ENCODE assay signal across 8 cellular contexts in the genomic region with DNA sequence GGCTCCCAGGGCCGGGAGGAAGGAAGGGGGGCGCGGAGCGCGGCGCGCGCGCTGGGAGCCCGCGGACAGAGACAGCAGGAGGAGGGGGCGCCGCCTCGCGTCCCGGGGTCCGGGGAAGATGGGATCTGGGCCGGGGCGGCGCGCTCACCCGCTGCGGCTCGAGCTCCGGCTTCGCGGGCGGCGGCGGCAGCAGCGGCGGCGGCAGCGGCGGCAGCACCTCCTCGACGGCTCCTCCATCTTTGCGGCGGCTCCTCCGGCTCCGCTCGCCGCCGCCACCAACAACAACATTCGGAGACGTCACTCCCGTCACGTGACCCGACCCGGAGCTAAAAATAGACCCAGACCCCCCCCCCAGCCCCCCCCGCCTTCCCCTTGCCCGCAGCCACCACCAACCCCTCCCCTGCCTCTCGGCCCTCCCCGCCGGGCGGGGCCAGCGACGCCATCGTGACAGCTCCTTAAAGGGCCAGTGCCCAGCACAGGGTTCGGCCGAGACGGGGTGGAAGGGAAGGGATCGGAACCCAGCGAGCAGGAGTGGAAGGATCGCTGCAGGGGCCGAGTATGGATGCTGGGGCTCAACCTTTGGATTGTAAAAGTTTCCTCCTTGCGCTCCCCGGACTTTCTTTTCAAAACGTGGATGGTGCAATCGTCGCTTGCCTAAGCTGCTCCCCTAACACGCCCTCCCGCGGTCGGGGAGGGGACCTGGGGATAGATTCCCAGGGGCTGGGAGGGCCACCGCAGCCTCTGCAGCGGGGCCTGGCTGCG. TPM values are rescaled to one million over a fixed set of nuclear protein-coding genes. Genes with fewer than 3 reads are reported as not detected.
A peak's percentile ranks its signal among the peaks of the same experiment; 100 is the strongest.
DNase-seq lines count a peak whose midpoint lies in the region; ATAC-seq and TF ChIP-seq lines count a peak whose summit lies in the region.

A gene (minus strand): TSS at position 286 of the 762 bp plus-strand sequence. CDS start 6,126 bp downstream, outside the sequence.

- H3K27ac Mint-ChIP-seq in nephron = peak within 1 kb of the TSS; percentile 90 to 97 (median 94)

- H3K4me3 ChIP-seq in H7 (ENCODE audit: insufficient read depth, low read depth, low read length) (peak within 1 kb of the TSS; percentile 75), Loucy (ENCODE audit: low read length, poor library complexity, severe bottlenecking) (peak within 1 kb of the TSS; percentile 79), fibroblast of pulmonary artery (replicated peaks; ENCODE audit: low read depth, low read length) (peak within 1 kb of the TSS; percentile 89)

- H3F3A ChIP-seq in Loucy (ENCODE audit: low read depth) = no peaks in the 10 kb centered on the region

- peak within 1 kb of the TSS; percentile 92 for H3K9ac ChIP-seq in ES-I3 (ENCODE audit: low read depth, low read length)
- peak within 1 kb of the TSS; percentile 79 for H3K9ac ChIP-seq in Loucy (ENCODE audit: low read depth, low read length, poor library complexity, severe bottlenecking)

- no peaks in the 10 kb centered on the region for H3K9me2 ChIP-seq in Loucy (replicated peaks; ENCODE audit: low read depth, low read length)

- H3K79me2 ChIP-seq in Loucy (ENCODE audit: insufficient read depth, low read length) = peaks cover 47% of the 10 kb centered on the region

- peaks cover 1% of the 10 kb centered on the region for H3K36me3 Mint-ChIP-seq in nephron (ENCODE audit: low read depth)

- H3K27me3 ChIP-seq in H7 (ENCODE audit: control insufficient read depth, insufficient read depth, low read length) (no peaks in the 10 kb centered on the region), Loucy (ENCODE audit: insufficient read depth, low read length, poor library complexity, severe bottlenecking) (no peaks in the 10 kb centered on the region)

- DNase-seq in H7 = peak; percentile 99
- DNase-seq in activated T-helper 9 cell treated with anti-CD3 and anti-CD28 coated beads, Interleukin-2, amount 50 U/mL, for 16 hours (ENCODE audit: low read depth) = peak; percentile 96
- DNase-seq in fibroblast of pulmonary artery (ENCODE audit: low read depth) = peak; percentile 95
- peak; percentile 97 for DNase-seq in stimulated activated naive CD8-positive, alpha-beta T cell treated with anti-CD3 and anti-CD28 coated beads, Interleukin-15, Interleukin-2, amounts not matched to agents 100 U/mL and 50 U/mL, for 24 hours

- no peaks in the 10 kb centered on the region for H3K9me3 Mint-ChIP-seq in nephron

- peak within 1 kb of the TSS; percentile 88 for H3K4me2 ChIP-seq in Loucy (ENCODE audit: low read depth, low read length, poor library complexity, severe bottlenecking)

- ATAC-seq in stimulated activated naive CD8-positive, alpha-beta T cell treated with anti-CD3 and anti-CD28 coated beads, Interleukin-15, Interleukin-2, amounts not matched to agents 100 U/mL and 50 U/mL, for 24 hours = peak; percentile 96

- peak within 1 kb of the TSS; percentile 95 to 96 (median 96) for H3K4me3 Mint-ChIP-seq in nephron

- H3K4me1 Mint-ChIP-seq in nephron = peaks cover 41% of the 10 kb centered on the region

- H3K9me3 ChIP-seq in ES-I3 (ENCODE audit: control insufficient read depth, insufficient read depth, low read length) = no peaks in the 10 kb centered on the region
- no peaks in the 10 kb centered on the region for H3K9me3 ChIP-seq in Loucy (ENCODE audit: insufficient read depth, low read depth, low read length)

- H3K36me3 ChIP-seq in ES-I3 (ENCODE audit: insufficient read depth, low read length) (no peaks in the 10 kb centered on the region), H7 (replicated peaks; ENCODE audit: control insufficient read depth, insufficient read depth, low read length) (no peaks in the 10 kb centered on the region), Loucy (ENCODE audit: insufficient read depth, low read length) (no peaks in the 10 kb centered on the region)

- H3K4me1 ChIP-seq in ES-I3 (ENCODE audit: insufficient read depth, low read length) (peaks cover 27% of the 10 kb centered on the region), Loucy (ENCODE audit: insufficient read depth, low read length, poor library complexity, severe bottlenecking) (peaks cover 41% of the 10 kb centered on the region)

- H4K20me1 ChIP-seq in Loucy (ENCODE audit: insufficient read depth, low read length, poor library complexity, severe bottlenecking) = peaks cover 28% of the 10 kb centered on the region

- H2AFZ ChIP-seq in Loucy (ENCODE audit: low read length) = peak within 1 kb of the TSS; percentile 100

- no peaks in the 10 kb centered on the region for H3K27me3 Mint-ChIP-seq in nephron (ENCODE audit: low read depth)

- peak; percentile 71 for TF ChIP-seq POLR2A in Raji (IDR thresholded peaks at IDR 0.05; ENCODE audit: insufficient read depth, low read depth, low read length)

- TF ChIP-seq CTCF in Loucy (conservative IDR thresholded peaks at IDR 0.05; ENCODE audit: low read length) (peak; percentile 66), fibroblast of pulmonary artery (IDR thresholded peaks at IDR 0.05; ENCODE audit: low read length, missing control alignments) (peak; percentile 53), nephron (IDR thresholded peaks at IDR 0.05; ENCODE audit: unreplicated experiment in 3 of 3) (peak; percentile 37 to 57 (median 40))

RNA-seq across cellular contexts. Expression of the gene that starts here (rescaled TPM):
- 72.5 and 89.0 TPM in 2 replicates for total RNA-seq in H7 (2014; rRNA removed; shearing (Covaris generic))

Comparison
In these comparisons a context has a peak if more than half of its experiments do, and no peak if none do; other contexts are left out.
1. Peak in every context shown above with its lines: DNase-seq, ATAC-seq and H3K4me3 ChIP-seq.